Comparison of ENCODE assay signal across 27 cellular contexts in genomic region chr22:33591946-33592345, GRCh38.
"Had no signal": no experiment of that assay in that cellular context is flagged by ENCODE, and none has a peak within 500 bp of the region (broad histone marks: within the 10 kb centered on the region; RNA-seq: fewer than 3 reads in every experiment).

No MANE protein-coding gene starts in this region.

- H3K4me1 ChIP-seq: stomach, suprapubic skin, testis, thyroid gland, tibial artery, tibial nerve, transverse colon, upper lobe of left lung, upper lobe of right lung, uterus, vagina had no signal

- H3K27me3 ChIP-seq: stomach, suprapubic skin, testis, thyroid gland, tibial artery, tibial nerve, transverse colon, upper lobe of left lung, upper lobe of right lung, uterus, vagina had no signal

- H3K4me3 ChIP-seq: stomach, suprapubic skin, testis, thoracic aorta, thyroid gland, tibial artery, tibial nerve, transverse colon, upper lobe of left lung, upper lobe of right lung, uterus, vagina had no signal

- H3K9me3 ChIP-seq: stomach, suprapubic skin, testis, thoracic aorta, thyroid gland, tibial artery, tibial nerve, transverse colon, upper lobe of left lung, upper lobe of right lung, uterus, vagina had no signal

- H3K36me3 ChIP-seq: stomach, suprapubic skin, thoracic aorta, thyroid gland, tibial artery, transverse colon, upper lobe of left lung, upper lobe of right lung, uterus, vagina had no signal

- ATAC-seq: stimulated activated effector memory CD8-positive, alpha-beta T cell treated with anti-CD3 and anti-CD28 coated beads, Interleukin-12 subunit alpha, Interleukin-12 subunit beta, amount 100 ng/mL, for 72 hours; stimulated activated memory B cell treated with anti-CD40 and anti-IgM and Interleukin-4, amounts not matched to agents 10 μg/mL and 1 μg/mL and 100 μg/mL, for 72 hours; stimulated activated naive B cell treated with anti-CD40 and anti-IgM and Interleukin-4, amounts not matched to agents 10 μg/mL and 1 μg/mL and 100 μg/mL, for 72 hours; stimulated activated naive CD8-positive, alpha-beta T cell treated with anti-CD3 and anti-CD28 coated beads, Interleukin-15, amount 100 ng/mL, for 72 hours; stimulated activated naive CD8-positive, alpha-beta T cell treated with anti-CD3 and anti-CD28 coated beads, Interleukin-15, Interleukin-2, amounts not matched to agents 100 U/mL and 50 U/mL, for 24 hours; upper lobe of right lung had no signal

- DNase-seq: stimulated activated CD4-positive, alpha-beta T cell treated with anti-CD3 and anti-CD28 coated beads, Interleukin-2, amount 100 ng/mL, for 48 hours; stimulated activated CD4-positive, alpha-beta T cell treated with anti-CD3 and anti-CD28 coated beads, Interleukin-4, amount 100 ng/mL, for 1 hour; stimulated activated CD4-positive, alpha-beta T cell treated with anti-CD3 and anti-CD28 coated beads, Interleukin-4, amount 100 ng/mL, for 24 hours; stimulated activated CD4-positive, alpha-beta T cell treated with anti-CD3 and anti-CD28 coated beads, Interleukin-4, amount 100 ng/mL, for 4 hours; stimulated activated CD8-positive, alpha-beta memory T cell treated with anti-CD3 and anti-CD28 coated beads, Interleukin-4, amount 100 ng/mL, for 48 hours; stimulated activated naive B cell treated with anti-CD40 and anti-IgM and Interleukin-4, amounts not matched to agents 10 μg/mL and 1 μg/mL and 100 μg/mL, for 72 hours; stimulated activated naive CD4-positive, alpha-beta T cell; stimulated activated naive CD4-positive, alpha-beta T cell treated with Interleukin-2 at 50 U/mL for 16 hours; stimulated activated naive CD8-positive, alpha-beta T cell treated with anti-CD3 and anti-CD28 coated beads, Interleukin-15, amount 100 ng/mL, for 72 hours; stimulated activated naive CD8-positive, alpha-beta T cell treated with anti-CD3 and anti-CD28 coated beads, Interleukin-15, Interleukin-2, amounts not matched to agents 100 U/mL and 50 U/mL, for 24 hours; stomach; substantia nigra; testis; thyroid gland; tibial artery; transverse colon; trophoblast cell; upper lobe of left lung; upper lobe of right lung; uterus had no signal

- FAIRE-seq: urothelium cell line had no signal

- H3K27ac ChIP-seq: stomach, suprapubic skin, testis, thoracic aorta, thyroid gland, tibial artery, tibial nerve, transverse colon, upper lobe of left lung, upper lobe of right lung, uterus, vagina had no signal
